Comparison of ENCODE assay signal across 27 cellular contexts in genomic region chr15:45829336-45830153, GRCh38.
DNase-seq lines count a peak whose midpoint lies in the region; ATAC-seq and TF ChIP-seq lines count a peak whose summit lies in the region.
"Had no signal": no experiment of that assay in that cellular context is flagged by ENCODE, and none has a peak within 500 bp of the region (broad histone marks: within the 10 kb centered on the region; RNA-seq: fewer than 3 reads in every experiment).

No MANE protein-coding gene starts in this region.

- H3K4me3 Mint-ChIP-seq in stimulated activated memory B cell treated with anti-CD40 and anti-IgM and Interleukin-4, amounts not matched to agents 10 μg/mL and 1 μg/mL and 100 μg/mL, for 72 hours, result no peak overlapping the region
- no peak overlapping the region for H3K4me3 Mint-ChIP-seq in type B pancreatic cell
- H3K4me3 Mint-ChIP-seq: activated naive CD8-positive, alpha-beta T cell treated with anti-CD3 and anti-CD28 coated beads, Interleukin-2, amount 50 U/mL, for 24 hours; central memory CD8-positive, alpha-beta T cell; memory B cell; stimulated activated naive CD8-positive, alpha-beta T cell treated with anti-CD3 and anti-CD28 coated beads, Interleukin-15, amount 100 ng/mL, for 72 hours had no signal

- in situ Hi-C loops in GM13977 (cut with MboI; ENCODE audit: low pct_unique_long_range_greater_than_20kb, low sequenced_read_pairs, unreplicated experiment), result no loop called here

- TF ChIP-seq CTCF in type B pancreatic cell (conservative IDR thresholded peaks at IDR 0.05), result no peak
- TF ChIP-seq CTCF in GM13977 (IDR thresholded peaks at IDR 0.05; ENCODE audit: extremely low read depth, insufficient read depth, missing control alignments), result no peak

- H3K4me1 Mint-ChIP-seq in stimulated activated memory B cell treated with anti-CD40 and anti-IgM and Interleukin-4, amounts not matched to agents 10 μg/mL and 1 μg/mL and 100 μg/mL, for 72 hours, result no peaks in the 10 kb centered on the region
- H3K4me1 Mint-ChIP-seq in type B pancreatic cell (ENCODE audit: unreplicated experiment), result no peaks in the 10 kb centered on the region
- H3K4me1 Mint-ChIP-seq: activated naive CD8-positive, alpha-beta T cell treated with anti-CD3 and anti-CD28 coated beads, Interleukin-2, amount 50 U/mL, for 24 hours; central memory CD8-positive, alpha-beta T cell; memory B cell; naive B cell; stimulated activated naive CD8-positive, alpha-beta T cell treated with anti-CD3 and anti-CD28 coated beads, Interleukin-15, amount 100 ng/mL, for 72 hours had no signal

- no peak overlapping the region for H3K27ac Mint-ChIP-seq in stimulated activated memory B cell treated with anti-CD40 and anti-IgM and Interleukin-4, amounts not matched to agents 10 μg/mL and 1 μg/mL and 100 μg/mL, for 72 hours
- H3K27ac Mint-ChIP-seq in type B pancreatic cell, result no peak overlapping the region
- H3K27ac Mint-ChIP-seq: activated naive CD8-positive, alpha-beta T cell treated with anti-CD3 and anti-CD28 coated beads, Interleukin-2, amount 50 U/mL, for 24 hours; memory B cell; naive B cell; stimulated activated naive CD8-positive, alpha-beta T cell treated with anti-CD3 and anti-CD28 coated beads, Interleukin-15, amount 100 ng/mL, for 72 hours had no signal

- H3K9me3 Mint-ChIP-seq in stimulated activated memory B cell treated with anti-CD40 and anti-IgM and Interleukin-4, amounts not matched to agents 10 μg/mL and 1 μg/mL and 100 μg/mL, for 72 hours, result no peaks in the 10 kb centered on the region
- peaks cover 4% of the 10 kb centered on the region for H3K9me3 Mint-ChIP-seq in type B pancreatic cell
- H3K9me3 Mint-ChIP-seq: memory B cell; stimulated activated naive CD8-positive, alpha-beta T cell treated with anti-CD3 and anti-CD28 coated beads, Interleukin-15, amount 100 ng/mL, for 72 hours had no signal

- DNase-seq in ELF-1 (ENCODE audit: low read depth, low spot score) (peak; percentile 2), NCI-H69 (lab: John Stamatoyannopoulos, UW) (peak; percentile 71), ecto neural progenitor cell (ENCODE audit: low spot score) (peak; percentile 45), CD1c-positive myeloid dendritic cell (ENCODE audit: extremely low spot score) (no peak), type B pancreatic cell (ENCODE audit: extremely low spot score, unreplicated experiment) (no peak), GM13977 (ENCODE audit: low spot score) (no peak)
- DNase-seq: ACHN; activated CD4-positive, alpha-beta T cell treated with anti-CD3 and anti-CD28 coated beads for 4 hours; activated naive CD8-positive, alpha-beta T cell treated with anti-CD3 and anti-CD28 coated beads, Interleukin-2, amount 50 U/mL, for 24 hours; activated T-cell treated with anti-CD3 and anti-CD28 coated beads, Interleukin-2, amount 50 U/mL, for 1 hour; Caco-2; dermis blood vessel endothelial cell; DND-41; GM23248; hypothalamus; naive B cell; NCI-H1694 treated with DMSO at 0.1 percent for 48 hours; NCI-H2171 treated with DMSO at 0.1 percent for 48 hours; NCI-H82; nucleus accumbens; RPMI8226; stimulated activated naive CD8-positive, alpha-beta T cell treated with anti-CD3 and anti-CD28 coated beads, Interleukin-15, amount 100 ng/mL, for 72 hours; thyroid gland had no signal

- H3K36me3 Mint-ChIP-seq in stimulated activated memory B cell treated with anti-CD40 and anti-IgM and Interleukin-4, amounts not matched to agents 10 μg/mL and 1 μg/mL and 100 μg/mL, for 72 hours, result no peaks in the 10 kb centered on the region
- H3K36me3 Mint-ChIP-seq in type B pancreatic cell, result no peaks in the 10 kb centered on the region
- H3K36me3 Mint-ChIP-seq: memory B cell, naive B cell had no signal

- ATAC-seq in stimulated activated memory B cell treated with anti-CD40 and anti-IgM and Interleukin-4, amounts not matched to agents 10 μg/mL and 1 μg/mL and 100 μg/mL, for 72 hours, result peak; percentile 41
- ATAC-seq: activated naive CD8-positive, alpha-beta T cell treated with anti-CD3 and anti-CD28 coated beads, Interleukin-2, amount 50 U/mL, for 24 hours; left lobe of liver; stimulated activated naive CD8-positive, alpha-beta T cell treated with anti-CD3 and anti-CD28 coated beads, Interleukin-15, amount 100 ng/mL, for 72 hours had no signal

- no peaks in the 10 kb centered on the region for H3K27me3 Mint-ChIP-seq in stimulated activated memory B cell treated with anti-CD40 and anti-IgM and Interleukin-4, amounts not matched to agents 10 μg/mL and 1 μg/mL and 100 μg/mL, for 72 hours
- no peaks in the 10 kb centered on the region for H3K27me3 Mint-ChIP-seq in type B pancreatic cell
- H3K27me3 Mint-ChIP-seq: activated naive CD8-positive, alpha-beta T cell treated with anti-CD3 and anti-CD28 coated beads, Interleukin-2, amount 50 U/mL, for 24 hours; stimulated activated naive CD8-positive, alpha-beta T cell treated with anti-CD3 and anti-CD28 coated beads, Interleukin-15, amount 100 ng/mL, for 72 hours had no signal

Comparison
In these comparisons a context has a peak if more than half of its experiments do, and no peak if none do; other contexts are left out.
1. DNase-seq: peak in ELF-1 (single experiment), NCI-H69 (single experiment) and ecto neural progenitor cell (single experiment); none in CD1c-positive myeloid dendritic cell (single experiment), type B pancreatic cell (single experiment) and GM13977 (single experiment).